Comparison of ENCODE assay signal across 10 cellular contexts in genomic region chr10:92847185-92847864, GRCh38. TPM values are rescaled to one million over a fixed set of nuclear protein-coding genes. Genes with fewer than 3 reads are reported as not detected.
A peak's percentile ranks its signal among the peaks of the same experiment; 100 is the strongest.
DNase-seq lines count a peak whose midpoint lies in the region; ATAC-seq, FAIRE-seq and TF ChIP-seq lines count a peak whose summit lies in the region.
"Had no signal": no experiment of that assay in that cellular context is flagged by ENCODE, and none has a peak within 500 bp of the region (broad histone marks: within the 10 kb centered on the region; RNA-seq: fewer than 3 reads in every experiment).

No MANE protein-coding gene starts in this region.

- H3K36me3 ChIP-seq in DND-41 (ENCODE audit: insufficient read depth, low read length): no peaks in the 10 kb centered on the region; the same call in 1 of the 2 replicates
- no peaks in the 10 kb centered on the region for H3K36me3 ChIP-seq in Loucy (ENCODE audit: insufficient read depth, low read length)
- H3K36me3 ChIP-seq in astrocyte (ENCODE audit: insufficient read depth, low read length): no peaks in the 10 kb centered on the region
- H3K36me3 ChIP-seq in heart left ventricle: no peaks in the 10 kb centered on the region
- H3K36me3 ChIP-seq: gastroesophageal sphincter had no signal

- no peak for TF ChIP-seq POLR2A in heart left ventricle (IDR thresholded peaks at IDR 0.05)

- peaks cover 16% of the 10 kb centered on the region for H3K4me1 ChIP-seq in DND-41 (ENCODE audit: insufficient read depth, low read length)
- H3K4me1 ChIP-seq in Loucy (ENCODE audit: insufficient read depth, low read length, poor library complexity, severe bottlenecking): peaks cover 15% of the 10 kb centered on the region
- no peaks in the 10 kb centered on the region for H3K4me1 ChIP-seq in astrocyte (ENCODE audit: insufficient read depth, low read length)
- H3K4me1 ChIP-seq in heart left ventricle: peaks cover 0 to 50% (median 10%) of the 10 kb centered on the region in 12 donors

- H4K20me1 ChIP-seq in DND-41 (ENCODE audit: insufficient read depth, low read length): no peaks in the 10 kb centered on the region
- peaks cover 3% of the 10 kb centered on the region for H4K20me1 ChIP-seq in Loucy (ENCODE audit: insufficient read depth, low read length, poor library complexity, severe bottlenecking)
- H4K20me1 ChIP-seq in astrocyte (ENCODE audit: insufficient read depth, low read length): no peaks in the 10 kb centered on the region

- H3K36me3 Mint-ChIP-seq in astrocyte (ENCODE audit: low read depth, unreplicated experiment): no peaks in the 10 kb centered on the region
- no peaks in the 10 kb centered on the region for H3K36me3 Mint-ChIP-seq in natural killer cell

- H3K27me3 Mint-ChIP-seq in astrocyte (ENCODE audit: low read depth, unreplicated experiment): no peaks in the 10 kb centered on the region
- H3K27me3 Mint-ChIP-seq in natural killer cell (ENCODE audit: low read depth in 2 of 2): no peaks in the 10 kb centered on the region

- no peaks in the 10 kb centered on the region for H3K4me1 Mint-ChIP-seq in astrocyte (ENCODE audit: low read depth, unreplicated experiment)
- peaks cover 20 to 24% of the 10 kb centered on the region in 2 donors for H3K4me1 Mint-ChIP-seq in natural killer cell

- H3K9ac ChIP-seq in DND-41 (ENCODE audit: low read depth, low read length) (no peak overlapping the region), Loucy (ENCODE audit: low read depth, low read length, poor library complexity, severe bottlenecking) (peak overlapping the region; percentile 86), astrocyte (ENCODE audit: low read length) (no peak overlapping the region)

- H3K9me3 ChIP-seq in DND-41 (ENCODE audit: insufficient read depth, low read length, severe bottlenecking) (no peaks in the 10 kb centered on the region), Loucy (ENCODE audit: insufficient read depth, low read depth, low read length) (no peaks in the 10 kb centered on the region), astrocyte (ENCODE audit: insufficient read depth, low read depth, low read length) (no peaks in the 10 kb centered on the region), heart left ventricle (peaks cover 0 to 4% (median 0%) of the 10 kb centered on the region in 12 donors)
- H3K9me3 ChIP-seq: gastroesophageal sphincter had no signal

- 0 out of 2 replicates have a peak, but pooled peaks cover 10% of the 10 kb centered on the region for H3F3A ChIP-seq in Loucy (ENCODE audit: low read depth)

- DNase-seq in DND-41 (no peak), astrocyte (ENCODE audit: low read depth) (no peak), natural killer cell (no peak), cerebellar nuclear complex (lab: John Stamatoyannopoulos, UW) (no peak), heart left ventricle (no peak), superior temporal gyrus (ENCODE audit: extremely low spot score) (no peak)
- no peak for DNase-seq in activated effector memory CD4-positive, alpha-beta T cell treated with Interleukin-2 at 50 U/mL for 16 hours
- DNase-seq: WERI-Rb-1 had no signal

- H2AFZ ChIP-seq in DND-41 (ENCODE audit: low read depth, low read length) (peak overlapping the region; percentile 3; the same call in 1 of the 2 replicates), Loucy (ENCODE audit: low read length) (peak overlapping the region; percentile 98; the same call in 1 of the 2 replicates), astrocyte (ENCODE audit: low read depth, low read length) (no peak overlapping the region)

- intact Hi-C loops in natural killer cell (cut with micrococcal nuclease): loop anchor here (5.0 to 10.0 kb wide), 2 partner anchors 650 to 1517 kb away; partner anchors contain the start of genes CEP55 and NOC3L
- intact Hi-C loops in heart left ventricle (cut with DNase I): loop anchor here in 6 of 10 donors (5.0 to 10.0 kb wide), 3 partner anchors 35 to 253 kb away; partner anchors contain the start of gene KIF11 (in 3 of the 6)

- peak overlapping the region; percentile 96; the same call in 1 of the 2 replicates for H3K4me2 ChIP-seq in DND-41 (ENCODE audit: insufficient read depth, low read length)
- peak overlapping the region; percentile 85 for H3K4me2 ChIP-seq in Loucy (ENCODE audit: low read depth, low read length, poor library complexity, severe bottlenecking)
- H3K4me2 ChIP-seq in astrocyte (ENCODE audit: low read length): peak overlapping the region; percentile 96

- H3K4me3 Mint-ChIP-seq in astrocyte (ENCODE audit: unreplicated experiment) (peak overlapping the region; percentile 88), natural killer cell (peak overlapping the region; percentile 91)

- TF ChIP-seq CTCF in DND-41 (IDR thresholded peaks at IDR 0.05; ENCODE audit: borderline replicate concordance, extremely low read depth, low read length, poor library complexity, severe bottlenecking) (no peak), Loucy (conservative IDR thresholded peaks at IDR 0.05; ENCODE audit: low read length) (no peak), astrocyte (IDR thresholded peaks at IDR 0.05; ENCODE audit: insufficient read depth, low read depth, low read length) (no peak), natural killer cell (IDR thresholded peaks at IDR 0.05) (no peak), heart left ventricle (IDR thresholded peaks at IDR 0.05) (no peak)

- H3K9me3 Mint-ChIP-seq in astrocyte (ENCODE audit: unreplicated experiment): peaks cover 10% of the 10 kb centered on the region
- no peaks in the 10 kb centered on the region for H3K9me3 Mint-ChIP-seq in natural killer cell

- no peaks in the 10 kb centered on the region for H3K9me2 ChIP-seq in Loucy (replicated peaks; ENCODE audit: low read depth, low read length)

- H3K27ac Mint-ChIP-seq in astrocyte (ENCODE audit: unreplicated experiment) (no peak overlapping the region), natural killer cell (peak overlapping the region; percentile 80 to 89)

- FAIRE-seq in astrocyte (lab: Jason Lieb, UNC): no peak

- H3K27me3 ChIP-seq in DND-41 (ENCODE audit: insufficient read depth, low read length, poor library complexity) (no peaks in the 10 kb centered on the region), Loucy (ENCODE audit: insufficient read depth, low read length, poor library complexity, severe bottlenecking) (no peaks in the 10 kb centered on the region), astrocyte (ENCODE audit: insufficient read depth, low read length) (no peaks in the 10 kb centered on the region), heart left ventricle (no peaks in the 10 kb centered on the region)
- H3K27me3 ChIP-seq: gastroesophageal sphincter had no signal

- ATAC-seq in DND-41 (ENCODE audit: insufficient read depth, low read depth) (no peak), natural killer cell (no peak), heart left ventricle (no peak)

- WGBS in heart left ventricle, 4 donors: 73 to 84% (median 79%) methylated on average over 4 of the region's 4 CpGs

- peaks cover 32% of the 10 kb centered on the region for H3K79me2 ChIP-seq in DND-41 (ENCODE audit: insufficient read depth, low read length)
- peaks cover 26% of the 10 kb centered on the region for H3K79me2 ChIP-seq in Loucy (ENCODE audit: insufficient read depth, low read length)
- no peaks in the 10 kb centered on the region for H3K79me2 ChIP-seq in astrocyte (ENCODE audit: insufficient read depth, low read length)

- H3K27ac ChIP-seq in DND-41 (ENCODE audit: low read length) (no peak overlapping the region), astrocyte (ENCODE audit: low read depth, low read length) (no peak overlapping the region), heart left ventricle (peak overlapping the region in 1 of 12 donors; percentile 68)

- no peak overlapping the region for H3K4me3 ChIP-seq in DND-41 (ENCODE audit: low read depth in 1 of 2, low read length in 2 of 2)
- H3K4me3 ChIP-seq in Loucy (ENCODE audit: low read length, poor library complexity, severe bottlenecking): peak overlapping the region; percentile 77
- no peak overlapping the region for H3K4me3 ChIP-seq in astrocyte (ENCODE audit: insufficient read depth, low read depth, low read length)
- peak overlapping the region in 4 of 12 donors; percentile 97 to 99 (median 98) for H3K4me3 ChIP-seq in heart left ventricle

RNA-seq across cellular contexts. Expression of gene EXOC6, which starts 1.0 kb away (rescaled TPM):
- total RNA-seq in astrocyte (3.4 and 4.9 TPM in 2 replicates), natural killer cell (10 to 100 TPM; 12.1 to 18.2 (median 16.1) TPM), heart left ventricle (10 to 100 TPM in 5 of 9 donors, 1 to 10 TPM in 4; 7.8 to 12.3 (median 10.0) TPM)
- 1 to 10 TPM; 5.8 to 6.7 TPM for polyA plus RNA-seq in heart left ventricle
